In the genomic region with DNA sequence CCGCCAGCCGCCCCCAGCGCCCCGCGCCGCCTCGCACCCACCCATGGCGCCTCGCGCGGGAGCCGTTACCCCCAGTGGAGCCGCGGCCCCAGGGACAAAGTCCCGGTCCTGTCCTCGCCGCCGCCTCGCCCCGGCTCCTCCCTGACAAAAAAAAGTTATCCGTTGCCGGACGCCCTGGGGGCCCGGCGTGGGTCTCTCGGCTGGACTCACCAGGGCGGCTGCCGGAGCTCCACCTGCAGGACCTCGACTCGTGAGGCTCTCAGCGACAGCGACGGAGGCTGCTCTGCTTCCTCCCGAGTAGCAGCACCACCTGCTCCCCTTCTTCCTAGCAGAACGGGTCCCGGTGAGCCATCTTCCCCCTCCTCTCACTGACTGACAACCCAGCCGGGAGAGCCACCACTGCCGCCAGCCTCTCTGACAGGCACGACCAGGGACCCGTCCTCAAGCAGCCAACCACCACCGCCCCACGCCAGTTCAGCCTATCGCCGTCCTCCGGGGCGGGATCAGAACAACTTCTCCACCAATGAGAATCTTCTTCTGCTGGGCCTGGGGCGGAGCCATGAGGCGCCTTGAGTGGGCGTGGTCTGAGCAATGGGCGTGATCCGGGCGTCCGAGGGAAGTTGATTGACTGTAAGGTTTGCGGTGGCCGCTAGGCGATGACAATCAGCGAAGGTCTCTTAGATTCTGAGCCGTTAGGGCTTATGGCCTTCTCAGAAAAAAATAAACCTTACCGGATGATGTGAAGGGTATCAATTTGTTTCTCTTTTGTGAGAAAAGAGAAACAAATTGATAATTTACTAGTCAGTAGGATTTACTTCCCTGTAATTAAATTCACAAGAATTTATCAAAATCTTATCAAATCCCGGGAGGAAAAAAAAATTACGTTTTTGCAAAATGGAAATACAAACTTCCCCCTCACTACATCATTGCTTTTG, we compare ENCODE assay signal across 1 cellular context.
TF ChIP-seq lines count a peak whose summit lies in the region.

A gene (minus strand): TSS at position 416 of the 935 bp plus-strand sequence. CDS start 23,019 bp downstream, outside the sequence.

TF ChIP-seq in neural cell, 6 proteins besides CTCF, POLR2A, EP300 and RAD21 (continued from another document):
- TF ChIP-seq, protein P1, sequence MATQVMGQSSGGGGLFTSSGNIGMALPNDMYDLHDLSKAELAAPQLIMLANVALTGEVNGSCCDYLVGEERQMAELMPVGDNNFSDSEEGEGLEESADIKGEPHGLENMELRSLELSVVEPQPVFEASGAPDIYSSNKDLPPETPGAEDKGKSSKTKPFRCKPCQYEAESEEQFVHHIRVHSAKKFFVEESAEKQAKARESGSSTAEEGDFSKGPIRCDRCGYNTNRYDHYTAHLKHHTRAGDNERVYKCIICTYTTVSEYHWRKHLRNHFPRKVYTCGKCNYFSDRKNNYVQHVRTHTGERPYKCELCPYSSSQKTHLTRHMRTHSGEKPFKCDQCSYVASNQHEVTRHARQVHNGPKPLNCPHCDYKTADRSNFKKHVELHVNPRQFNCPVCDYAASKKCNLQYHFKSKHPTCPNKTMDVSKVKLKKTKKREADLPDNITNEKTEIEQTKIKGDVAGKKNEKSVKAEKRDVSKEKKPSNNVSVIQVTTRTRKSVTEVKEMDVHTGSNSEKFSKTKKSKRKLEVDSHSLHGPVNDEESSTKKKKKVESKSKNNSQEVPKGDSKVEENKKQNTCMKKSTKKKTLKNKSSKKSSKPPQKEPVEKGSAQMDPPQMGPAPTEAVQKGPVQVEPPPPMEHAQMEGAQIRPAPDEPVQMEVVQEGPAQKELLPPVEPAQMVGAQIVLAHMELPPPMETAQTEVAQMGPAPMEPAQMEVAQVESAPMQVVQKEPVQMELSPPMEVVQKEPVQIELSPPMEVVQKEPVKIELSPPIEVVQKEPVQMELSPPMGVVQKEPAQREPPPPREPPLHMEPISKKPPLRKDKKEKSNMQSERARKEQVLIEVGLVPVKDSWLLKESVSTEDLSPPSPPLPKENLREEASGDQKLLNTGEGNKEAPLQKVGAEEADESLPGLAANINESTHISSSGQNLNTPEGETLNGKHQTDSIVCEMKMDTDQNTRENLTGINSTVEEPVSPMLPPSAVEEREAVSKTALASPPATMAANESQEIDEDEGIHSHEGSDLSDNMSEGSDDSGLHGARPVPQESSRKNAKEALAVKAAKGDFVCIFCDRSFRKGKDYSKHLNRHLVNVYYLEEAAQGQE (IDR thresholded peaks at IDR 0.05; ENCODE audit: borderline replicate concordance), result peak; percentile 68
- peak; percentile 34 for TF ChIP-seq SMC3 (conservative IDR thresholded peaks at IDR 0.05; ENCODE audit: poor library complexity)
TF ChIP-seq in neural cell: peak in this region for 4.
